In genomic region chr16:51359141-51359960, GRCh38 we compare ENCODE assay signal across 17 cellular contexts.
DNase-seq lines count a peak whose midpoint lies in the region; ATAC-seq and TF ChIP-seq lines count a peak whose summit lies in the region.
"Had no signal": no experiment of that assay in that cellular context is flagged by ENCODE, and none has a peak within 500 bp of the region (broad histone marks: within the 10 kb centered on the region; RNA-seq: fewer than 3 reads in every experiment).

No MANE protein-coding gene starts in this region.

- H3K27me3 ChIP-seq in H7 (ENCODE audit: control insufficient read depth, insufficient read depth, low read length) (0 out of 2 replicates have a peak, but pooled peaks cover 1% of the 10 kb centered on the region), body of pancreas (no peaks in the 10 kb centered on the region)
- H3K27me3 ChIP-seq: SJSA1 had no signal

- DNase-seq in H7 (peak; percentile 60), body of pancreas (peak in 3 of 4 donors; percentile 25 to 48 (median 32)), iPS-NIHi11 (ENCODE audit: low spot score) (peak; percentile 57), retina (peak; percentile 76), NCI-H446 (lab: John Stamatoyannopoulos, UW) (no peak), 8988T (no peak)
- no peak for DNase-seq in stimulated activated CD4-positive, alpha-beta T cell treated with anti-CD3 and anti-CD28 coated beads, Interleukin-2, amount 100 ng/mL, for 24 hours
- DNase-seq: activated CD4-positive, alpha-beta T cell treated with anti-CD3 and anti-CD28 coated beads for 48 hours; activated gamma-delta T cell treated with Interleukin-2 at 50 U/mL for 16 hours; CD4-positive, alpha-beta memory T cell; effector CD4-positive, alpha-beta T cell; GOT3; naive thymus-derived CD8-positive, alpha-beta T cell; NCI-H69; stimulated activated CD4-positive, alpha-beta T cell treated with anti-CD3 and anti-CD28 coated beads, Interleukin-2, amount 100 ng/mL, for 48 hours had no signal

- H3K9me3 ChIP-seq in body of pancreas = no peaks in the 10 kb centered on the region
- H3K9me3 ChIP-seq: SJSA1 had no signal

- no peak overlapping the region for H3K4me3 ChIP-seq in H7 (ENCODE audit: insufficient read depth, low read depth, low read length)
- H3K4me3 ChIP-seq in body of pancreas = no peak overlapping the region
- H3K4me3 ChIP-seq: SJSA1 had no signal

- ATAC-seq in body of pancreas = no peak
- no peak for ATAC-seq in GM21423 (IDR thresholded peaks at IDR 0.05; ENCODE audit: unreplicated experiment)
- ATAC-seq: naive thymus-derived CD8-positive, alpha-beta T cell had no signal

- H3K36me3 ChIP-seq in H7 (replicated peaks; ENCODE audit: control insufficient read depth, insufficient read depth, low read length) (no peaks in the 10 kb centered on the region), body of pancreas (replicated peaks in 1 of 2; ENCODE audit: insufficient read depth in 1 of 2, low read depth in 2 of 2) (no peaks in the 10 kb centered on the region)
- H3K36me3 ChIP-seq: SJSA1 had no signal

- intact Hi-C loops in body of pancreas (cut with DNase I) = no loop called here

- no peak overlapping the region for H3K27ac ChIP-seq in body of pancreas
- H3K27ac ChIP-seq: SJSA1 had no signal

- 60 to 80% methylated on average over 12 to 17 of the region's 17 CpGs for WGBS in body of pancreas, 2 donors

- no peaks in the 10 kb centered on the region for H3K4me1 ChIP-seq in body of pancreas
- H3K4me1 ChIP-seq: SJSA1 had no signal

- no peak for TF ChIP-seq POLR2A in body of pancreas (IDR thresholded peaks at IDR 0.05)

- no peak for TF ChIP-seq CTCF in body of pancreas (IDR thresholded peaks at IDR 0.05)

Comparison
In these comparisons a context has a peak if more than half of its experiments do, and no peak if none do; other contexts are left out.
1. DNase-seq: peak in H7 (single experiment), body of pancreas (3 of 4), iPS-NIHi11 (single experiment) and retina (single experiment); none in NCI-H446 (0 of 2), 8988T (single experiment) and stimulated activated CD4-positive, alpha-beta T cell treated with anti-CD3 and anti-CD28 coated beads, Interleukin-2, amount 100 ng/mL, for 24 hours (0 of 2).